9 cellular contexts compared by ENCODE assay signal in the genomic region with DNA sequence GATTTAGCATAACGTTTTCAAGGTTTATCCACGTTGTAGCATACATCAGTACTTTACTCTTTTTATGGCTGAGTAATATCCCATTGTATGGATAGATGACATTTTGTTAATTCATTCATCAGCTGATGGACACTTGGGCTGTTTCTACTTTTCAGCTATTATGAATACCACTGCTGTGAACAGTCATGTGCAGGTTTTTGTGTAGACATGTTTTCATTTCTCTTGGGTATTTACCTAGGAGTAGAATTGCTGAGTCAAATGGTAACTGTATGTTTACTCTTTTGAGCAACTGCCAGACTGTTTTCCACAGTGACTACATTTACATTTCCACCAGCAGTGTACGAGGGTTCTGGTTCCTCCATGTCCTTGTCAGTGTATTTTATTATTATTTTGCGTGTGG. TPM values are rescaled to one million over a fixed set of nuclear protein-coding genes. Genes with fewer than 3 reads are reported as not detected.
A peak's percentile ranks its signal among the peaks of the same experiment; 100 is the strongest.
DNase-seq lines count a peak whose midpoint lies in the region; ATAC-seq and TF ChIP-seq lines count a peak whose summit lies in the region.
"Had no signal": no experiment of that assay in that cellular context is flagged by ENCODE, and none has a peak within 500 bp of the region (broad histone marks: within the 10 kb centered on the region; RNA-seq: fewer than 3 reads in every experiment).

No MANE protein-coding gene starts in this region.

- H3K27ac ChIP-seq in VCaP, result peak overlapping the region; percentile 79

- H3K4me3 Mint-ChIP-seq in activated naive CD4-positive, alpha-beta T cell treated with anti-CD3 and anti-CD28 coated beads for 36 hours, result no peak overlapping the region
- no peak overlapping the region for H3K4me3 Mint-ChIP-seq in stimulated activated effector memory CD8-positive, alpha-beta T cell treated with anti-CD3 and anti-CD28 coated beads, Interleukin-12 subunit alpha, Interleukin-12 subunit beta, amount 100 ng/mL, for 72 hours
- no peak overlapping the region for H3K4me3 Mint-ChIP-seq in Caco-2 (ENCODE audit: unreplicated experiment)

- H3K4me1 Mint-ChIP-seq in activated naive CD4-positive, alpha-beta T cell treated with anti-CD3 and anti-CD28 coated beads for 36 hours (ENCODE audit: low read depth), result peaks cover 18% of the 10 kb centered on the region
- H3K4me1 Mint-ChIP-seq in stimulated activated effector memory CD8-positive, alpha-beta T cell treated with anti-CD3 and anti-CD28 coated beads, Interleukin-12 subunit alpha, Interleukin-12 subunit beta, amount 100 ng/mL, for 72 hours, result no peaks in the 10 kb centered on the region
- no peaks in the 10 kb centered on the region for H3K4me1 Mint-ChIP-seq in Caco-2 (ENCODE audit: low read depth, unreplicated experiment)

- peaks cover 22% of the 10 kb centered on the region for H3K36me3 Mint-ChIP-seq in activated naive CD4-positive, alpha-beta T cell treated with anti-CD3 and anti-CD28 coated beads for 36 hours (ENCODE audit: low read depth)
- peaks cover 80% of the 10 kb centered on the region for H3K36me3 Mint-ChIP-seq in stimulated activated effector memory CD8-positive, alpha-beta T cell treated with anti-CD3 and anti-CD28 coated beads, Interleukin-12 subunit alpha, Interleukin-12 subunit beta, amount 100 ng/mL, for 72 hours
- H3K36me3 Mint-ChIP-seq in Caco-2 (ENCODE audit: insufficient read depth, unreplicated experiment), result peaks cover 92% of the 10 kb centered on the region

- no peaks in the 10 kb centered on the region for H3K27me3 Mint-ChIP-seq in activated naive CD4-positive, alpha-beta T cell treated with anti-CD3 and anti-CD28 coated beads for 36 hours (ENCODE audit: low read depth)
- H3K27me3 Mint-ChIP-seq in Caco-2 (ENCODE audit: insufficient read depth, unreplicated experiment), result no peaks in the 10 kb centered on the region

- no peaks in the 10 kb centered on the region for H3K9me3 Mint-ChIP-seq in activated naive CD4-positive, alpha-beta T cell treated with anti-CD3 and anti-CD28 coated beads for 36 hours
- H3K9me3 Mint-ChIP-seq in stimulated activated effector memory CD8-positive, alpha-beta T cell treated with anti-CD3 and anti-CD28 coated beads, Interleukin-12 subunit alpha, Interleukin-12 subunit beta, amount 100 ng/mL, for 72 hours, result no peaks in the 10 kb centered on the region
- no peaks in the 10 kb centered on the region for H3K9me3 Mint-ChIP-seq in Caco-2 (ENCODE audit: unreplicated experiment)

- CTCF ChIA-PET in activated naive CD4-positive, alpha-beta T cell treated with anti-CD3 and anti-CD28 coated beads for 36 hours (lab: Charles Lee), result interaction anchor here (0.9 to 1.0 kb wide), 2 partner anchors 18 to 230 kb away, joined by 4 to 5 read pairs; no protein-coding TSS in a partner anchor
- CTCF ChIA-PET in Caco-2 (lab: Charles Lee), result no interaction called here

- H3K27ac Mint-ChIP-seq in activated naive CD4-positive, alpha-beta T cell treated with anti-CD3 and anti-CD28 coated beads for 36 hours, result peak overlapping the region; percentile 39
- H3K27ac Mint-ChIP-seq in stimulated activated effector memory CD8-positive, alpha-beta T cell treated with anti-CD3 and anti-CD28 coated beads, Interleukin-12 subunit alpha, Interleukin-12 subunit beta, amount 100 ng/mL, for 72 hours, result peak overlapping the region; percentile 58
- no peak overlapping the region for H3K27ac Mint-ChIP-seq in Caco-2 (ENCODE audit: unreplicated experiment)

- POLR2A ChIA-PET in Caco-2 (lab: Charles Lee), result no interaction called here

- DNase-seq in activated naive CD4-positive, alpha-beta T cell treated with anti-CD3 and anti-CD28 coated beads for 36 hours, result no peak
- DNase-seq in activated naive CD4-positive, alpha-beta T cell (lab: John Stamatoyannopoulos, UW), result no peak
- DNase-seq in stimulated activated effector memory CD8-positive, alpha-beta T cell treated with anti-CD3 and anti-CD28 coated beads, Interleukin-12 subunit alpha, Interleukin-12 subunit beta, amount 100 ng/mL, for 72 hours (ENCODE audit: low spot score in 2 of 2), result no peak
- DNase-seq in activated effector memory CD4-positive, alpha-beta T cell treated with Interleukin-2 at 50 U/mL for 16 hours, result no peak
- DNase-seq in Caco-2, result no peak
- DNase-seq in mucosa of descending colon, result no peak
- DNase-seq: effector CD4-positive, alpha-beta T cell had no signal

- no peaks in the 10 kb centered on the region for H3K27me3 ChIP-seq in Caco-2 (replicated peaks; ENCODE audit: control insufficient read depth, insufficient read depth, low read length)

- ATAC-seq in HG03460 (IDR thresholded peaks at IDR 0.05; ENCODE audit: unreplicated experiment) (peak; percentile 51), mucosa of descending colon (no peak)
- ATAC-seq in stimulated activated effector memory CD8-positive, alpha-beta T cell treated with anti-CD3 and anti-CD28 coated beads, Interleukin-12 subunit alpha, Interleukin-12 subunit beta, amount 100 ng/mL, for 72 hours, result peak; percentile 76

- no TSS peak for BruUV-seq in Caco-2 (replicated peaks; lab: Mats Ljungman, UMichigan)

- H3K36me3 ChIP-seq in Caco-2 (ENCODE audit: control insufficient read depth, insufficient read depth, low read length), result peaks cover 3% of the 10 kb centered on the region
- no peaks in the 10 kb centered on the region for H3K36me3 ChIP-seq in mucosa of descending colon (ENCODE audit: low read depth)

- H3K4me3 ChIP-seq in Caco-2 (ENCODE audit: low read depth, low read length), result no peak overlapping the region
- no peak overlapping the region for H3K4me3 ChIP-seq in mucosa of descending colon

- no peaks in the 10 kb centered on the region for H3K4me1 ChIP-seq in Caco-2
- H3K4me1 ChIP-seq in mucosa of descending colon (ENCODE audit: low read depth), result no peaks in the 10 kb centered on the region

- TF ChIP-seq CTCF in VCaP (conservative IDR thresholded peaks at IDR 0.05) (no peak), Caco-2 (IDR thresholded peaks at IDR 0.05; ENCODE audit: insufficient read depth in 1 of 2, low read depth in 1 of 2, low read length in 1 of 2, severe bottlenecking in 1 of 2, unreplicated experiment in 1 of 2) (no peak), mucosa of descending colon (IDR thresholded peaks at IDR 0.05) (no peak)

- intact Hi-C loops in activated naive CD4-positive, alpha-beta T cell treated with anti-CD3 and anti-CD28 coated beads for 36 hours (cut with micrococcal nuclease), result no loop called here
- intact Hi-C loops in Caco-2 (cut with micrococcal nuclease; ENCODE audit: unreplicated experiment), result loop anchor here (5.0 kb wide), 1 partner anchor 130 kb away; no protein-coding TSS in a partner anchor
- intact Hi-C loops in mucosa of descending colon (cut with DNase I, micrococcal nuclease), result loop anchor here in 1 of 2 donors (10.0 kb wide), 1 partner anchor 232 kb away; no protein-coding TSS in a partner anchor

- H3K9me3 ChIP-seq in Caco-2, result no peaks in the 10 kb centered on the region
- no peaks in the 10 kb centered on the region for H3K9me3 ChIP-seq in mucosa of descending colon

RNA-seq across cellular contexts. Expression of gene COX7A2L, which starts 33.9 kb away (rescaled TPM):
- 100 to 1,000 TPM; 150 to 152 TPM for total RNA-seq in activated naive CD4-positive, alpha-beta T cell treated with anti-CD3 and anti-CD28 coated beads for 36 hours
- 117 and 125 TPM in 2 replicates for total RNA-seq in Caco-2 (2022)
- total RNA-seq in mucosa of descending colon, result 100 to 1,000 TPM in 2 of 3 donors, 10 to 100 TPM in 1; 87.0 to 113 (median 108) TPM
